In genomic region chr7:6252310-6252709, GRCh38 we compare ENCODE assay signal across 13 cellular contexts. TPM values are rescaled to one million over a fixed set of nuclear protein-coding genes. Genes with fewer than 3 reads are reported as not detected.
DNase-seq lines count a peak whose midpoint lies in the region; ATAC-seq and TF ChIP-seq lines count a peak whose summit lies in the region.
"Had no signal": no experiment of that assay in that cellular context is flagged by ENCODE, and none has a peak within 500 bp of the region (broad histone marks: within the 10 kb centered on the region; RNA-seq: fewer than 3 reads in every experiment).

No MANE protein-coding gene starts in this region.

- H3K27me3 Mint-ChIP-seq in chondrocyte (ENCODE audit: low read depth) (no peaks in the 10 kb centered on the region), mesothelial cell of epicardium (ENCODE audit: low read depth) (no peaks in the 10 kb centered on the region)

- H3K4me3 ChIP-seq in A673 (ENCODE audit: low read depth, low read length, poor library complexity, severe bottlenecking), result peak overlapping the region; percentile 8
- H3K4me3 ChIP-seq: upper lobe of right lung had no signal

- H3K9me3 ChIP-seq in A673 (ENCODE audit: low read depth, low read length, poor library complexity, severe bottlenecking), result no peaks in the 10 kb centered on the region
- H3K9me3 ChIP-seq: upper lobe of right lung had no signal

- H3K4me1 Mint-ChIP-seq in chondrocyte (ENCODE audit: low read depth) (peaks cover 92% of the 10 kb centered on the region), mesothelial cell of epicardium (peaks cover 71% of the 10 kb centered on the region)

- BruUV-seq in A673 (replicated peaks; lab: Mats Ljungman, UMichigan), result no TSS peak

- peaks cover 2% of the 10 kb centered on the region for H3K36me3 Mint-ChIP-seq in chondrocyte (ENCODE audit: low read depth)
- H3K36me3 Mint-ChIP-seq in mesothelial cell of epicardium, result no peaks in the 10 kb centered on the region
- H3K36me3 Mint-ChIP-seq in activated naive CD4-positive, alpha-beta T cell treated with anti-CD3 and anti-CD28 coated beads, Interleukin-2, amount 50 U/mL, for 72 hours, result no peaks in the 10 kb centered on the region

- H3K9me3 Mint-ChIP-seq in chondrocyte (ENCODE audit: low read depth) (no peaks in the 10 kb centered on the region), mesothelial cell of epicardium (no peaks in the 10 kb centered on the region)
- H3K9me3 Mint-ChIP-seq in activated naive CD4-positive, alpha-beta T cell treated with anti-CD3 and anti-CD28 coated beads, Interleukin-2, amount 50 U/mL, for 72 hours, result no peaks in the 10 kb centered on the region

- TF ChIP-seq CTCF in A673 (conservative IDR thresholded peaks at IDR 0.05; ENCODE audit: low read depth, low read length) (no peak), chondrocyte (IDR thresholded peaks at IDR 0.05) (no peak), mesothelial cell of epicardium (IDR thresholded peaks at IDR 0.05; ENCODE audit: unreplicated experiment) (no peak)

- H3K27ac ChIP-seq in A673 (ENCODE audit: low read depth, low read length, poor library complexity, severe bottlenecking), result peak overlapping the region; percentile 57
- H3K27ac ChIP-seq: HL-60, upper lobe of right lung had no signal

- H3K4me3 Mint-ChIP-seq in chondrocyte (ENCODE audit: unreplicated experiment) (peak overlapping the region; percentile 35), mesothelial cell of epicardium (no peak overlapping the region)

- CTCF ChIA-PET in A673 (lab: Charles Lee), result no interaction called here

- POLR2A ChIA-PET in A673 (lab: Charles Lee; ENCODE audit: low non-redundant PET), result no interaction called here

- DNase-seq in A673 (ENCODE audit: low spot score) (peak; percentile 64), LHCN-M2 (ENCODE audit: low read depth) (peak; percentile 67), chondrocyte (ENCODE audit: low spot score) (no peak), mesothelial cell of epicardium (ENCODE audit: low spot score in 2 of 2, unreplicated experiment in 2 of 2) (no peak), NCI-H774 (lab: John Stamatoyannopoulos, UW) (no peak)
- DNase-seq in activated naive CD4-positive, alpha-beta T cell treated with anti-CD3 and anti-CD28 coated beads, Interleukin-2, amount 50 U/mL, for 72 hours (ENCODE audit: low spot score in 2 of 2), result no peak
- DNase-seq: activated CD8-positive, alpha-beta memory T cell treated with anti-CD3 and anti-CD28 coated beads, Interleukin-2, amount 50 U/mL, for 48 hours; NCI-H2227 treated with DMSO at 0.1 percent for 48 hours; RPMI8226; upper lobe of right lung had no signal

- H3K36me3 ChIP-seq in A673 (ENCODE audit: insufficient read depth, low read length, poor library complexity, severe bottlenecking), result no peaks in the 10 kb centered on the region
- H3K36me3 ChIP-seq: upper lobe of right lung had no signal

- ATAC-seq in HG03442 (IDR thresholded peaks at IDR 0.05; ENCODE audit: unreplicated experiment), result no peak
- ATAC-seq in activated naive CD4-positive, alpha-beta T cell treated with anti-CD3 and anti-CD28 coated beads, Interleukin-2, amount 50 U/mL, for 72 hours, result no peak
- ATAC-seq in HG03025 (IDR thresholded peaks at IDR 0.05; ENCODE audit: low FRiP score, unreplicated experiment), result no peak
- ATAC-seq: upper lobe of right lung had no signal

- no peaks in the 10 kb centered on the region for H3K27me3 ChIP-seq in A673 (replicated peaks; ENCODE audit: insufficient read depth, low read depth, low read length, poor library complexity)
- H3K27me3 ChIP-seq: upper lobe of right lung had no signal

- peaks cover 51% of the 10 kb centered on the region for H3K4me1 ChIP-seq in A673 (ENCODE audit: insufficient read depth, low read length, poor library complexity, severe bottlenecking)

- peak overlapping the region; percentile 88 for H3K27ac Mint-ChIP-seq in chondrocyte (ENCODE audit: unreplicated experiment)
- peak overlapping the region; percentile 90 for H3K27ac Mint-ChIP-seq in mesothelial cell of epicardium
- no peak overlapping the region for H3K27ac Mint-ChIP-seq in activated naive CD4-positive, alpha-beta T cell treated with anti-CD3 and anti-CD28 coated beads, Interleukin-2, amount 50 U/mL, for 72 hours

- intact Hi-C loops in A673 (cut with micrococcal nuclease; ENCODE audit: unreplicated experiment), result no loop called here

RNA-seq across cellular contexts. Expression of gene CYTH3, which starts 20.1 kb away (rescaled TPM):
- total RNA-seq in A673 (2021), result 20.2 and 20.5 TPM in 2 replicates
- total RNA-seq in LHCN-M2 (2014; rRNA removed), result 23.9 and 32.7 TPM in 2 replicates
- polyA plus RNA-seq in LHCN-M2 (2012), result 39.0 TPM
- 52.9 to 59.7 TPM (median 58.4 TPM) in 3 replicates for total RNA-seq in chondrocyte
- 28.3 to 29.9 TPM (median 29.2 TPM) in 3 replicates for total RNA-seq in mesothelial cell of epicardium
- total RNA-seq in activated naive CD4-positive, alpha-beta T cell treated with anti-CD3 and anti-CD28 coated beads, Interleukin-2, amount 50 U/mL, for 72 hours, result 1 to 10 TPM; 1.2 to 2.4 TPM

Comparison
In these comparisons a context has a peak if more than half of its experiments do, and no peak if none do; other contexts are left out.
1. DNase-seq: peak in A673 (single experiment) and LHCN-M2 (single experiment); none in chondrocyte (single experiment), mesothelial cell of epicardium (0 of 2), NCI-H774 (single experiment) and activated naive CD4-positive, alpha-beta T cell treated with anti-CD3 and anti-CD28 coated beads, Interleukin-2, amount 50 U/mL, for 72 hours (0 of 2).
2. H3K27ac Mint-ChIP-seq: peak in chondrocyte (single experiment) and mesothelial cell of epicardium (single experiment); none in activated naive CD4-positive, alpha-beta T cell treated with anti-CD3 and anti-CD28 coated beads, Interleukin-2, amount 50 U/mL, for 72 hours (0 of 2).